In genomic region chr2:3267869-3268704, GRCh38 we compare ENCODE assay signal across 12 cellular contexts.
"Had no signal": no experiment of that assay in that cellular context is flagged by ENCODE, and none has a peak within 500 bp of the region (broad histone marks: within the 10 kb centered on the region; RNA-seq: fewer than 3 reads in every experiment).

No MANE protein-coding gene starts in this region.

- H3K4me3 ChIP-seq: breast epithelium, upper lobe of left lung had no signal

- H3K9me3 ChIP-seq: breast epithelium, upper lobe of left lung had no signal

- H3K27me3 ChIP-seq: breast epithelium, foreskin keratinocyte, upper lobe of left lung had no signal

- H3K36me3 ChIP-seq: breast epithelium, upper lobe of left lung had no signal

- FAIRE-seq: islet of Langerhans, small intestine had no signal

- H3K4me1 ChIP-seq: breast epithelium, upper lobe of left lung had no signal

- ATAC-seq: left ventricle myocardium superior; stimulated activated memory B cell treated with anti-CD40 and anti-IgM and Interleukin-4, amounts not matched to agents 10 μg/mL and 1 μg/mL and 100 μg/mL, for 72 hours had no signal

- DNase-seq: activated CD4-positive, alpha-beta memory T cell treated with anti-CD3 and anti-CD28 coated beads for 36 hours; activated gamma-delta T cell; activated naive CD8-positive, alpha-beta T cell treated with anti-CD3 and anti-CD28 coated beads for 36 hours; activated T-cell treated with anti-CD3 and anti-CD28 coated beads, Interleukin-2, amount 50 U/mL, for 48 hours; left ventricle myocardium superior; small intestine; T-helper 9 cell had no signal

- H3K27ac ChIP-seq: breast epithelium, foreskin keratinocyte, upper lobe of left lung had no signal
